In the genomic region with DNA sequence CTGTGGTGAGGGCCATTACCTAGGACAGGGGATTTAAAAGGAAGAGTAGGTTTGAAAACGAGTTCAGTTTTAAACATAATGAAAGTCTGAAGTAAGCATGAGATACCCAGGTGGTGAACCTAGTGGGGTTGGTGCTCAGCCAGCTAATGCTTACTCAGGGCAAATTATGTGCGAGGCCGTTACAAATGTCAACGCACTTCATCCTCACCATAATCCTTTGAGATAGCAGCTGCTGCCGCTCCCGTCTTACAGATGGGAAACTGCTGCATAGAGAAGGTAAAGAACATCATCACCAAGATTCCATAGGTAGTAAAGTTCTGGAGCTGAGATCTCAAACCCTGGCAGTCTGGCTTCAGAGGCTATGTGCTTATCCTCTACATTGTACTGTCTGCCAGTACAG, we compare ENCODE assay signal across 15 cellular contexts.
DNase-seq lines count a peak whose midpoint lies in the region; ATAC-seq, FAIRE-seq and TF ChIP-seq lines count a peak whose summit lies in the region.
"Had no signal": no experiment of that assay in that cellular context is flagged by ENCODE, and none has a peak within 500 bp of the region (broad histone marks: within the 10 kb centered on the region; RNA-seq: fewer than 3 reads in every experiment).

No MANE protein-coding gene starts in this region.

- no peak overlapping the region for H3K9ac ChIP-seq in HepG2 (ENCODE audit: insufficient read depth, low read depth, low read length)

- no TSS peak for BruUV-seq in HepG2 (replicated peaks; lab: Mats Ljungman, UMichigan)

- FAIRE-seq in HepG2 (lab: Jason Lieb, UNC) = no peak

- CTCF ChIA-PET in HepG2 (lab: Yijun Ruan, JAX; ENCODE audit: low intra/inter-chr PET ratio, low total read pairs) = no interaction called here

- H3K4me3 ChIP-seq in right lobe of liver (no peak overlapping the region), HepG2 (replicated peaks in 1 of 3; ENCODE audit: insufficient read depth in 1 of 3, low read depth in 2 of 3, low read length in 3 of 3) (no peak overlapping the region), WERI-Rb-1 (ENCODE audit: low read depth, low read length) (no peak overlapping the region)
- H3K4me3 ChIP-seq: MG63 had no signal

- 56% methylated on average over 4 of the region's 6 CpGs for WGBS in right lobe of liver (ENCODE audit: insufficient coverage, low coverage, low lambda C conversion rate, missing lambda C conversion rate)
- WGBS in HepG2 (ENCODE audit: low lambda C conversion rate) = 90% methylated on average over 6 of the region's 6 CpGs

- DNase-seq in right lobe of liver = no peak
- no peak for DNase-seq in HepG2 (ENCODE audit: low spot score)
- peak; percentile 58 for DNase-seq in NCI-H524 treated with DMSO at 0.1 percent for 48 hours (lab: John Stamatoyannopoulos, UW)
- peak; percentile 69 for DNase-seq in WERI-Rb-1
- no peak for DNase-seq in GM19240 (ENCODE audit: insufficient read length, low spot score)
- DNase-seq in G401 (ENCODE audit: low spot score) = no peak
- no peak for DNase-seq in T-helper 2 cell
- DNase-seq: CD8-positive, alpha-beta T cell; DMS79; H9; MG63; NCI-H446 treated with DMSO at 0.1 percent for 48 hours; T-helper 17 cell had no signal

- H3K79me2 ChIP-seq in HepG2 (ENCODE audit: insufficient read depth, low read length) = no peaks in the 10 kb centered on the region

- peaks cover 0 to 14% (median 7%) of the 10 kb centered on the region in 4 donors for H3K4me1 ChIP-seq in right lobe of liver
- peaks cover 44% of the 10 kb centered on the region for H3K4me1 ChIP-seq in HepG2 (ENCODE audit: insufficient read depth, low read length)

- no peak for TF ChIP-seq RAD21 in HepG2 (CRISPR knock-in tag; IDR thresholded peaks at IDR 0.05)

- TF ChIP-seq EP300 in HepG2 (IDR thresholded peaks at IDR 0.05; ENCODE audit: low read depth in 2 of 2, low read length in 2 of 2) (no peak), HepG2 (CRISPR knock-in tag; IDR thresholded peaks at IDR 0.05; ENCODE audit: borderline replicate concordance) (no peak)

- intact Hi-C loops in right lobe of liver (cut with DNase I) (no loop called here), HepG2 (cut with micrococcal nuclease; ENCODE audit: unreplicated experiment) (loop anchor here (2.0 to 5.0 kb wide), 2 partner anchors 163 to 196 kb away; no protein-coding TSS in a partner anchor)

- in situ Hi-C loops in HepG2 (cut with HindIII; ENCODE audit: extremely low pct_ligation_motif_present, low pct_unique_long_range_greater_than_20kb) (loop anchor here (25.0 kb wide), 1 partner anchor 186 kb away; no protein-coding TSS in a partner anchor), G401 (cut with HindIII; ENCODE audit: low sequenced_read_pairs) (no loop called here)

- H3K27ac ChIP-seq in right lobe of liver (no peak overlapping the region), HepG2 (ENCODE audit: extremely low read length, insufficient read depth, low read length) (no peak overlapping the region), WERI-Rb-1 (no peak overlapping the region)

- TF ChIP-seq POLR2A in right lobe of liver (IDR thresholded peaks at IDR 0.05) = no peak
- no peak for TF ChIP-seq POLR2A in HepG2 (IDR thresholded peaks at IDR 0.05; ENCODE audit: insufficient read depth in 1 of 2, low read depth in 2 of 2, low read length in 2 of 2)

- no peaks in the 10 kb centered on the region for H4K20me1 ChIP-seq in HepG2 (ENCODE audit: insufficient read depth, low read length)

- TF ChIP-seq CTCF in right lobe of liver (IDR thresholded peaks at IDR 0.05) = no peak
- no peak for TF ChIP-seq CTCF in HepG2 (CRISPR knock-in tag; IDR thresholded peaks at IDR 0.05)
- no peak for TF ChIP-seq CTCF in WERI-Rb-1 (IDR thresholded peaks at IDR 0.05; ENCODE audit: low read depth, low read length)

- ATAC-seq in right lobe of liver (peak; percentile 15 to 47 (median 34)), HepG2 (no peak)
- ATAC-seq: CD8-positive, alpha-beta T cell; Panc1; Right ventricle myocardium inferior; T-helper 17 cell had no signal

- H3K36me3 ChIP-seq in right lobe of liver (no peaks in the 10 kb centered on the region), HepG2 (replicated peaks in 1 of 2; ENCODE audit: control insufficient read depth in 1 of 2, insufficient read depth in 2 of 2, low read length in 2 of 2) (0 out of 5 replicates have a peak, but pooled peaks cover 2 to 3% of the 10 kb centered on the region in 2 experiments), WERI-Rb-1 (peaks cover 5% of the 10 kb centered on the region)

- H2AFZ ChIP-seq in HepG2 (ENCODE audit: low read length) = no peak overlapping the region

- POLR2A ChIA-PET in HepG2 (lab: Yijun Ruan, JAX) = no interaction called here

- H3K27me3 ChIP-seq in right lobe of liver = no peaks in the 10 kb centered on the region
- H3K27me3 ChIP-seq in HepG2 (ENCODE audit: control insufficient read depth in 1 of 2, insufficient read depth in 2 of 2, low read length in 2 of 2) = no peaks in the 10 kb centered on the region
- no peaks in the 10 kb centered on the region for H3K27me3 ChIP-seq in WERI-Rb-1 (ENCODE audit: insufficient read depth, low read depth, severe bottlenecking)
- H3K27me3 ChIP-seq: MG63 had no signal

- H3K9me3 ChIP-seq in right lobe of liver = no peaks in the 10 kb centered on the region
- H3K9me3 ChIP-seq in HepG2 (ENCODE audit: low read length) = peaks cover 6% of the 10 kb centered on the region
- H3K9me3 ChIP-seq in WERI-Rb-1 (ENCODE audit: severe bottlenecking) = no peaks in the 10 kb centered on the region
- H3K9me3 ChIP-seq: MG63 had no signal

- H3K4me2 ChIP-seq in HepG2 (ENCODE audit: low read depth, low read length) = no peak overlapping the region

TF ChIP-seq in HepG2, 621 proteins besides CTCF, POLR2A, EP300 and RAD21 (continues in another document):
- TF ChIP-seq, protein P1, sequence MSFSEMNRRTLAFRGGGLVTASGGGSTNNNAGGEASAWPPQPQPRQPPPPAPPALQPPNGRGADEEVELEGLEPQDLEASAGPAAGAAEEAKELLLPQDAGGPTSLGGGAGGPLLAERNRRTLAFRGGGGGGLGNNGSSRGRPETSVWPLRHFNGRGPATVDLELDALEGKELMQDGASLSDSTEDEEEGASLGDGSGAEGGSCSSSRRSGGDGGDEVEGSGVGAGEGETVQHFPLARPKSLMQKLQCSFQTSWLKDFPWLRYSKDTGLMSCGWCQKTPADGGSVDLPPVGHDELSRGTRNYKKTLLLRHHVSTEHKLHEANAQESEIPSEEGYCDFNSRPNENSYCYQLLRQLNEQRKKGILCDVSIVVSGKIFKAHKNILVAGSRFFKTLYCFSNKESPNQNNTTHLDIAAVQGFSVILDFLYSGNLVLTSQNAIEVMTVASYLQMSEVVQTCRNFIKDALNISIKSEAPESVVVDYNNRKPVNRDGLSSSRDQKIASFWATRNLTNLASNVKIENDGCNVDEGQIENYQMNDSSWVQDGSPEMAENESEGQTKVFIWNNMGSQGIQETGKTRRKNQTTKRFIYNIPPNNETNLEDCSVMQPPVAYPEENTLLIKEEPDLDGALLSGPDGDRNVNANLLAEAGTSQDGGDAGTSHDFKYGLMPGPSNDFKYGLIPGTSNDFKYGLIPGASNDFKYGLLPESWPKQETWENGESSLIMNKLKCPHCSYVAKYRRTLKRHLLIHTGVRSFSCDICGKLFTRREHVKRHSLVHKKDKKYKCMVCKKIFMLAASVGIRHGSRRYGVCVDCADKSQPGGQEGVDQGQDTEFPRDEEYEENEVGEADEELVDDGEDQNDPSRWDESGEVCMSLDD (CRISPR knock-in tag; IDR thresholded peaks at IDR 0.05; ENCODE audit: borderline replicate concordance) = no peak
- TF ChIP-seq ZMYM2 (CRISPR knock-in tag; IDR thresholded peaks at IDR 0.05) (no peak), ZNF446 (CRISPR knock-in tag; IDR thresholded peaks at IDR 0.05) (no peak), CCAR2 (optimal IDR thresholded peaks at IDR 0.05; ENCODE audit: low read depth, low read length) (no peak), KMT2B (CRISPR knock-in tag; IDR thresholded peaks at IDR 0.05) (no peak), FOXM1 (CRISPR knock-in tag; IDR thresholded peaks at IDR 0.05) (no peak), HDAC6 (IDR thresholded peaks at IDR 0.05; ENCODE audit: low read depth, low read length) (no peak), ZNF121 (CRISPR knock-in tag; IDR thresholded peaks at IDR 0.05) (no peak), MAF1 (CRISPR knock-in tag; IDR thresholded peaks at IDR 0.05; ENCODE audit: borderline replicate concordance) (no peak)
- TF ChIP-seq, protein P2, sequence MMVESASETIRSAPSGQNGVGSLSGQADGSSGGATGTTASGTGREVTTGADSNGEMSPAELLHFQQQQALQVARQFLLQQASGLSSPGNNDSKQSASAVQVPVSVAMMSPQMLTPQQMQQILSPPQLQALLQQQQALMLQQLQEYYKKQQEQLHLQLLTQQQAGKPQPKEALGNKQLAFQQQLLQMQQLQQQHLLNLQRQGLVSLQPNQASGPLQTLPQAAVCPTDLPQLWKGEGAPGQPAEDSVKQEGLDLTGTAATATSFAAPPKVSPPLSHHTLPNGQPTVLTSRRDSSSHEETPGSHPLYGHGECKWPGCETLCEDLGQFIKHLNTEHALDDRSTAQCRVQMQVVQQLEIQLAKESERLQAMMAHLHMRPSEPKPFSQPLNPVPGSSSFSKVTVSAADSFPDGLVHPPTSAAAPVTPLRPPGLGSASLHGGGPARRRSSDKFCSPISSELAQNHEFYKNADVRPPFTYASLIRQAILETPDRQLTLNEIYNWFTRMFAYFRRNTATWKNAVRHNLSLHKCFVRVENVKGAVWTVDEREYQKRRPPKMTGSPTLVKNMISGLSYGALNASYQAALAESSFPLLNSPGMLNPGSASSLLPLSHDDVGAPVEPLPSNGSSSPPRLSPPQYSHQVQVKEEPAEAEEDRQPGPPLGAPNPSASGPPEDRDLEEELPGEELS (CRISPR knock-in tag; IDR thresholded peaks at IDR 0.05) = no peak
- TF ChIP-seq, protein P3, sequence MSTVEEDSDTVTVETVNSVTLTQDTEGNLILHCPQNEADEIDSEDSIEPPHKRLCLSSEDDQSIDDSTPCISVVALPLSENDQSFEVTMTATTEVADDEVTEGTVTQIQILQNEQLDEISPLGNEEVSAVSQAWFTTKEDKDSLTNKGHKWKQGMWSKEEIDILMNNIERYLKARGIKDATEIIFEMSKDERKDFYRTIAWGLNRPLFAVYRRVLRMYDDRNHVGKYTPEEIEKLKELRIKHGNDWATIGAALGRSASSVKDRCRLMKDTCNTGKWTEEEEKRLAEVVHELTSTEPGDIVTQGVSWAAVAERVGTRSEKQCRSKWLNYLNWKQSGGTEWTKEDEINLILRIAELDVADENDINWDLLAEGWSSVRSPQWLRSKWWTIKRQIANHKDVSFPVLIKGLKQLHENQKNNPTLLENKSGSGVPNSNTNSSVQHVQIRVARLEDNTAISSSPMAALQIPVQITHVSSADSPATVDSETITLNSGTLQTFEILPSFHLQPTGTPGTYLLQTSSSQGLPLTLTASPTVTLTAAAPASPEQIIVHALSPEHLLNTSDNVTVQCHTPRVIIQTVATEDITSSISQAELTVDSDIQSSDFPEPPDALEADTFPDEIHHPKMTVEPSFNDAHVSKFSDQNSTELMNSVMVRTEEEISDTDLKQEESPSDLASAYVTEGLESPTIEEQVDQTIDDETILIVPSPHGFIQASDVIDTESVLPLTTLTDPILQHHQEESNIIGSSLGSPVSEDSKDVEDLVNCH (CRISPR knock-in tag; IDR thresholded peaks at IDR 0.05) = no peak

Comparison
In these comparisons a context has a peak if more than half of its experiments do, and no peak if none do; other contexts are left out.
1. DNase-seq: peak in NCI-H524 treated with DMSO at 0.1 percent for 48 hours (single experiment) and WERI-Rb-1 (single experiment); none in right lobe of liver (0 of 3), HepG2 (single experiment), GM19240 (single experiment), G401 (single experiment) and T-helper 2 cell (0 of 5).